Comparison of ENCODE assay signal across 22 cellular contexts in genomic region chr12:26551385-26551784, GRCh38.
"Had no signal": no experiment of that assay in that cellular context is flagged by ENCODE, and none has a peak within 500 bp of the region (broad histone marks: within the 10 kb centered on the region; RNA-seq: fewer than 3 reads in every experiment).

No MANE protein-coding gene starts in this region.

- DNase-seq: activated CD4-positive, alpha-beta memory T cell treated with anti-CD3 and anti-CD28 coated beads, Interleukin-2, amount 10 ng/mL, durations not matched to agents 7 days and 5 days; activated CD4-positive, alpha-beta T cell treated with anti-CD3 and anti-CD28 coated beads, Interleukin-2, amount 10 ng/mL, durations not matched to agents 24 days and 14 days; activated CD4-positive, CD25-positive, alpha-beta regulatory T cell; amniotic stem cell; colonic mucosa; dorsolateral prefrontal cortex; effector memory CD8-positive, alpha-beta T cell; foreskin melanocyte; glutamatergic neuron; immature natural killer cell; left lung; midbrain; natural killer cell; stimulated activated CD4-positive, alpha-beta T cell treated with anti-CD3 and anti-CD28 coated beads, Interleukin-2, amount 100 ng/mL, for 48 hours; stimulated activated CD8-positive, alpha-beta memory T cell treated with anti-CD3 and anti-CD28 coated beads, Interleukin-4, amount 100 ng/mL, for 48 hours; tibial artery had no signal

- H3K4me3 Mint-ChIP-seq: activated CD4-positive, alpha-beta memory T cell treated with anti-CD3 and anti-CD28 coated beads, Interleukin-2, amount 10 ng/mL, durations not matched to agents 7 days and 5 days; activated CD4-positive, alpha-beta T cell treated with anti-CD3 and anti-CD28 coated beads, Interleukin-2, amount 10 ng/mL, durations not matched to agents 24 days and 14 days; activated naive CD8-positive, alpha-beta T cell; activated T-helper 1 cell treated with anti-CD3 and anti-CD28 coated beads, Interleukin-12 subunit alpha, Interleukin-12 subunit beta, Interleukin-2, Interleukin-4 antibody, amounts not matched to agents 30 ng/mL and 10 ng/mL and 1 ng/mL, durations not matched to agents 14 hours and 24 hours and 36 hours; effector memory CD8-positive, alpha-beta T cell; immature natural killer cell; natural killer cell; stimulated activated naive CD8-positive, alpha-beta T cell treated with anti-CD3 and anti-CD28 coated beads, Interleukin-15, Interleukin-2, amounts not matched to agents 100 ng/mL and 50 ng/mL, for 24 hours; T-helper 1 cell treated with Interleukin-12 subunit alpha and Interleukin-12 subunit beta and Interleukin-4 antibody, amounts not matched to agents 30 μg/mL and 1 μg/mL, for 36 hours had no signal

- H3K9me3 ChIP-seq: colonic mucosa, left lung, prostate gland, tibial artery had no signal

- H3K9me3 Mint-ChIP-seq: activated CD4-positive, alpha-beta memory T cell treated with anti-CD3 and anti-CD28 coated beads, Interleukin-2, amount 10 ng/mL, durations not matched to agents 7 days and 5 days; activated CD4-positive, alpha-beta T cell treated with anti-CD3 and anti-CD28 coated beads, Interleukin-2, amount 10 ng/mL, durations not matched to agents 24 days and 14 days; activated T-helper 1 cell treated with anti-CD3 and anti-CD28 coated beads, Interleukin-12 subunit alpha, Interleukin-12 subunit beta, Interleukin-2, Interleukin-4 antibody, amounts not matched to agents 30 ng/mL and 10 ng/mL and 1 ng/mL, durations not matched to agents 14 hours and 24 hours and 36 hours; effector memory CD8-positive, alpha-beta T cell; immature natural killer cell; natural killer cell; T-helper 1 cell treated with Interleukin-12 subunit alpha and Interleukin-12 subunit beta and Interleukin-4 antibody, amounts not matched to agents 30 μg/mL and 1 μg/mL, for 36 hours had no signal

- ATAC-seq: effector memory CD8-positive, alpha-beta T cell; esophagus mucosa; left lung; natural killer cell had no signal

- H3K27me3 Mint-ChIP-seq: activated CD4-positive, alpha-beta memory T cell treated with anti-CD3 and anti-CD28 coated beads, Interleukin-2, amount 10 ng/mL, durations not matched to agents 7 days and 5 days; activated CD4-positive, alpha-beta T cell treated with anti-CD3 and anti-CD28 coated beads, Interleukin-2, amount 10 ng/mL, durations not matched to agents 24 days and 14 days; activated naive CD8-positive, alpha-beta T cell; effector memory CD8-positive, alpha-beta T cell; stimulated activated naive CD8-positive, alpha-beta T cell treated with anti-CD3 and anti-CD28 coated beads, Interleukin-15, Interleukin-2, amounts not matched to agents 100 ng/mL and 50 ng/mL, for 24 hours had no signal

- H3K27ac Mint-ChIP-seq: activated CD4-positive, alpha-beta memory T cell treated with anti-CD3 and anti-CD28 coated beads, Interleukin-2, amount 10 ng/mL, durations not matched to agents 7 days and 5 days; activated CD4-positive, alpha-beta T cell treated with anti-CD3 and anti-CD28 coated beads, Interleukin-2, amount 10 ng/mL, durations not matched to agents 24 days and 14 days; activated naive CD8-positive, alpha-beta T cell; activated T-helper 1 cell treated with anti-CD3 and anti-CD28 coated beads, Interleukin-12 subunit alpha, Interleukin-12 subunit beta, Interleukin-2, Interleukin-4 antibody, amounts not matched to agents 30 ng/mL and 10 ng/mL and 1 ng/mL, durations not matched to agents 14 hours and 24 hours and 36 hours; effector memory CD8-positive, alpha-beta T cell; natural killer cell; stimulated activated naive CD8-positive, alpha-beta T cell treated with anti-CD3 and anti-CD28 coated beads, Interleukin-15, Interleukin-2, amounts not matched to agents 100 ng/mL and 50 ng/mL, for 24 hours; T-helper 1 cell treated with Interleukin-12 subunit alpha and Interleukin-12 subunit beta and Interleukin-4 antibody, amounts not matched to agents 30 μg/mL and 1 μg/mL, for 36 hours had no signal

- H3K4me1 Mint-ChIP-seq: immature natural killer cell had no signal
